9 cellular contexts compared by ENCODE assay signal in genomic region chr9:77488439-77489126, GRCh38.
DNase-seq lines count a peak whose midpoint lies in the region; ATAC-seq and TF ChIP-seq lines count a peak whose summit lies in the region.
"Had no signal": no experiment of that assay in that cellular context is flagged by ENCODE, and none has a peak within 500 bp of the region (broad histone marks: within the 10 kb centered on the region; RNA-seq: fewer than 3 reads in every experiment).

No MANE protein-coding gene starts in this region.

- H3K4me3 ChIP-seq in astrocyte of the cerebellum (ENCODE audit: low read depth, low read length), result no peak overlapping the region
- H3K4me3 ChIP-seq in prostate gland, result no peak overlapping the region
- no peak overlapping the region for H3K4me3 ChIP-seq in lower leg skin (ENCODE audit: low read depth, poor library complexity, severe bottlenecking)

- H3K36me3 Mint-ChIP-seq in nephron progenitor cell (ENCODE audit: low read depth), result peaks cover 25% of the 10 kb centered on the region

- in situ Hi-C loops in astrocyte of the cerebellum (cut with HindIII; ENCODE audit: low sequenced_read_pairs), result no loop called here

- TF ChIP-seq CTCF in astrocyte of the cerebellum (IDR thresholded peaks at IDR 0.05; ENCODE audit: low read depth, low read length, missing control alignments) (peak; percentile 71), nephron progenitor cell (IDR thresholded peaks at IDR 0.05) (peak; percentile 27), prostate gland (IDR thresholded peaks at IDR 0.05) (peak in 1 of 4 experiments; percentile 14), lower leg skin (IDR thresholded peaks at IDR 0.05) (no peak)

- no peaks in the 10 kb centered on the region for H3K9me3 ChIP-seq in prostate gland

- TF ChIP-seq POLR2A in prostate gland (IDR thresholded peaks at IDR 0.05) (no peak), lower leg skin (IDR thresholded peaks at IDR 0.05) (no peak)

- H3K4me1 Mint-ChIP-seq in nephron progenitor cell, result no peaks in the 10 kb centered on the region

- intact Hi-C loops in prostate gland (cut with DNase I) (no loop called here), lower leg skin (cut with DNase I; ENCODE audit: low total_unique reads) (no loop called here)

- no peak overlapping the region for H3K27ac Mint-ChIP-seq in nephron progenitor cell

- no peaks in the 10 kb centered on the region for H3K4me1 ChIP-seq in prostate gland (replicated peaks)

- no peaks in the 10 kb centered on the region for H3K27me3 Mint-ChIP-seq in nephron progenitor cell (ENCODE audit: low read depth, poor library complexity)

- no peaks in the 10 kb centered on the region for H3K27me3 ChIP-seq in prostate gland (replicated peaks; ENCODE audit: insufficient read depth)

- H3K36me3 ChIP-seq in prostate gland, result no peaks in the 10 kb centered on the region

- 72% methylated on average over 1 of the region's 1 CpG for WGBS in prostate gland
- 70 to 77% methylated on average over 1 of the region's 1 CpG for WGBS in lower leg skin, 2 donors

- peaks cover 64% of the 10 kb centered on the region for H3K9me3 Mint-ChIP-seq in nephron progenitor cell

- peak; percentile 1 for DNase-seq in NCI-H82 (lab: John Stamatoyannopoulos, UW)
- DNase-seq in NCI-H82 treated with DMSO at 0.1 percent for 48 hours (lab: John Stamatoyannopoulos, UW; ENCODE audit: unreplicated experiment), result no peak
- peak; percentile 32 for DNase-seq in HuH-7 (ENCODE audit: low spot score)
- DNase-seq in astrocyte of the cerebellum (ENCODE audit: low read depth), result no peak
- no peak for DNase-seq in nephron progenitor cell
- DNase-seq in prostate gland (ENCODE audit: low spot score), result no peak
- DNase-seq in lower leg skin (ENCODE audit: low spot score in 2 of 2), result no peak
- DNase-seq: Calu3 had no signal

- no peak overlapping the region for H3K4me3 Mint-ChIP-seq in nephron progenitor cell

- ATAC-seq in GM18861 (IDR thresholded peaks at IDR 0.05; ENCODE audit: unreplicated experiment), result no peak

- no peak overlapping the region for H3K27ac ChIP-seq in prostate gland

Comparison
In these comparisons a context has a peak if more than half of its experiments do, and no peak if none do; other contexts are left out.
1. DNase-seq: peak in NCI-H82 (single experiment) and HuH-7 (single experiment); none in NCI-H82 treated with DMSO at 0.1 percent for 48 hours (single experiment), astrocyte of the cerebellum (single experiment), nephron progenitor cell (single experiment), prostate gland (single experiment) and lower leg skin (0 of 2).
2. CTCF ChIP-seq: peak in astrocyte of the cerebellum (single experiment) and nephron progenitor cell (single experiment); none in lower leg skin (0 of 3).